ENCODE assay signal across 8 cellular contexts in the genomic region with DNA sequence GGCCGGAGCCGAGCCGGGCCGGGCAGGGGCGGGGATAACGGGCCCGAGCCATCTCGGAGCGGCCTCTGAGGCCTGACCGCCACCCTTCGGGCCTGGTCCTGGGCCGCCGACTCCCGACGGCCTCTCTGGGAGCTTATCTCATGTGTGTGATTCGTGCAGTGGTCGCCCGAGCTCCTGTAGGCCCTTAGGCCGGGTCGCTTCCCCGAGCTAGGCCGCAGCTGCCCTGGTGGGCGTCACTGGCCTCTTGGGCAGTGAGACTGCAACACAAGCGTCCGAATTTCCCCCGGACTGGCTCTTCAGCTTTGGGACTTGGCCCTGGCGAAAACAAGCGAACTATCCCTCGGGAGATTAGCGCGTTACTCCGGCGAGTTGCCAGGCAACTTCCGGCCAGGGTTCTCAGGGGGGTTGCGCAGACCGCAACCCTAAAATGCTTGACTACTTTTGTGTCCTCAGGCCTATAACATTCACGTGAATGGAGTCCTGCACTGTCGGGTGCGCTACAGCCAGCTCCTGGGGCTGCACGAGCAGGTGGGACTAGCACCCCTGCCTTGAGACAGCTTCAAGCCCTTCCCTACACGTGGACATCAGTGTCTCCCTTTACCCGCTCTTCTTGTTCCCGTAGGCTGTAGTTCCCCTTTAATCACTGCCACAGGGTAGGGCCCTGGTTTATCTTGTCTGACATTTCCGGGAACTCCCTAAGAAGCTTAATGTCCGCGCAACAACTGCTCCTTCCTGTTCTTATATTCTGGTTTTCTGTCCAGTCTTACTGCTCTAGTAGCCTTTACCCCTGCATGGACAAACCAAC. TPM values are rescaled to one million over a fixed set of nuclear protein-coding genes. Genes with fewer than 3 reads are reported as not detected.
DNase-seq lines count a peak whose midpoint lies in the region; ATAC-seq, FAIRE-seq and TF ChIP-seq lines count a peak whose summit lies in the region.

No MANE protein-coding gene starts in this region.

- peak overlapping the region; percentile 90 for H3K4me2 ChIP-seq in keratinocyte (ENCODE audit: control insufficient read depth, extremely low read depth, insufficient read depth, low read depth, low read length)

- peak overlapping the region; percentile 93 for H3K9ac ChIP-seq in keratinocyte (ENCODE audit: control insufficient read depth, extremely low read depth, insufficient read depth, low read length)

- peak overlapping the region; percentile 72 to 86 for H3K4me3 ChIP-seq in CD4-positive, alpha-beta memory T cell (ENCODE audit: low read length in 2 of 2)
- peak overlapping the region; percentile 99 for H3K4me3 ChIP-seq in brain microvascular endothelial cell (ENCODE audit: low read depth, low read length)
- peak overlapping the region; percentile 84 to 94 (median 92) for H3K4me3 ChIP-seq in keratinocyte (ENCODE audit: control insufficient read depth in 2 of 3, extremely low read depth in 1 of 3, insufficient read depth in 2 of 3, low read depth in 1 of 3, low read length in 3 of 3)

- TF ChIP-seq CTCF in brain microvascular endothelial cell (IDR thresholded peaks at IDR 0.05; ENCODE audit: low read depth, low read length, missing control alignments) (no peak), keratinocyte (optimal IDR thresholded peaks at IDR 0.05 in 1 of 3, IDR thresholded peaks at IDR 0.05 in 1 of 3, conservative IDR thresholded peaks at IDR 0.05 in 1 of 3; ENCODE audit: extremely low read depth in 1 of 3, insufficient read depth in 2 of 3, low read length in 3 of 3) (no peak)

- no peak for FAIRE-seq in keratinocyte (lab: Jason Lieb, UNC)

- peaks cover 58% of the 10 kb centered on the region for H3K79me2 ChIP-seq in keratinocyte (ENCODE audit: control insufficient read depth, insufficient read depth, low read length)

- dilution Hi-C loops in keratinocyte (cut with MboI; ENCODE audit: extremely low pct_ligation_motif_present, low sequenced_read_pairs): no loop called here

- in situ Hi-C loops in brain microvascular endothelial cell (cut with HindIII; ENCODE audit: low pct_ligation_motif_present, low sequenced_read_pairs): no loop called here

- ATAC-seq in HG03196 (IDR thresholded peaks at IDR 0.05; ENCODE audit: unreplicated experiment): peak; percentile 24

- H3K27me3 ChIP-seq in CD4-positive, alpha-beta memory T cell (ENCODE audit: insufficient read depth, low read length): no peaks in the 10 kb centered on the region
- no peaks in the 10 kb centered on the region for H3K27me3 ChIP-seq in brain microvascular endothelial cell (replicated peaks)
- H3K27me3 ChIP-seq in keratinocyte (ENCODE audit: control insufficient read depth, extremely low read depth, insufficient read depth, low read length): no peaks in the 10 kb centered on the region

- H3K27me3 Mint-ChIP-seq in CD4-positive, alpha-beta memory T cell: no peaks in the 10 kb centered on the region

- POLR2A ChIA-PET in CD4-positive, alpha-beta memory T cell (lab: Charles Lee; ENCODE audit: partially characterized antibody): interaction anchor here (0.7 to 5.5 kb wide), 16 partner anchors 10 to 303 kb away, joined by 3 to 106 read pairs (median 6); partner anchors contain the start of genes ATRAID, CCDC121, GPN1 and GTF3C2

- no peaks in the 10 kb centered on the region for H3K9me3 ChIP-seq in CD4-positive, alpha-beta memory T cell (ENCODE audit: control insufficient read depth in 1 of 2, low read length in 2 of 2)
- H3K9me3 ChIP-seq in keratinocyte (ENCODE audit: control insufficient read depth, low read depth, low read length): no peaks in the 10 kb centered on the region

- DNase-seq in CD4-positive, alpha-beta memory T cell: peak in 4 of 5 donors; percentile 24 to 53 (median 28)
- DNase-seq in GM19238 (ENCODE audit: insufficient read length, low spot score): peak; percentile 29
- DNase-seq in brain microvascular endothelial cell: peak; percentile 21
- no peak for DNase-seq in keratinocyte (ENCODE audit: low read depth, low spot score)
- DNase-seq in stimulated activated CD4-positive, alpha-beta T cell treated with anti-CD3 and anti-CD28 coated beads, Interleukin-2, amount 100 ng/mL, for 24 hours: peak; percentile 39 to 43
- no peak for DNase-seq in cerebellar nuclear complex (lab: John Stamatoyannopoulos, UW)

- H3K27ac ChIP-seq in CD4-positive, alpha-beta memory T cell (ENCODE audit: low read depth, low read length): peak overlapping the region; percentile 94
- H3K27ac ChIP-seq in brain microvascular endothelial cell (peak overlapping the region; percentile 85), keratinocyte (ENCODE audit: control insufficient read depth, insufficient read depth, low read length) (peak overlapping the region; percentile 85)

- peak overlapping the region; percentile 67 for H2AFZ ChIP-seq in keratinocyte (ENCODE audit: control insufficient read depth, low read length)

- intact Hi-C loops in CD4-positive, alpha-beta memory T cell (cut with micrococcal nuclease): loop anchor here (1.0 to 5.0 kb wide), 11 partner anchors 9 to 311 kb away; partner anchors contain the start of genes ATRAID, GTF3C2, IFT172 and NRBP1

- no peaks in the 10 kb centered on the region for H3K9me3 Mint-ChIP-seq in CD4-positive, alpha-beta memory T cell

- CTCF ChIA-PET in CD4-positive, alpha-beta memory T cell (lab: Charles Lee; ENCODE audit: partially characterized antibody): interaction anchor here (1.5 to 3.3 kb wide), 4 partner anchors 8 to 48 kb away, joined by 4 to 16 read pairs (median 9); partner anchors contain the start of genes GTF3C2, MPV17 and PPM1G

- H3K4me3 Mint-ChIP-seq in CD4-positive, alpha-beta memory T cell: peak overlapping the region; percentile 96 to 100 (median 98)

- peaks cover 38% of the 10 kb centered on the region for H3K4me1 ChIP-seq in CD4-positive, alpha-beta memory T cell (ENCODE audit: insufficient read depth, low read length)
- H3K4me1 ChIP-seq in keratinocyte (ENCODE audit: control insufficient read depth, extremely low read depth, insufficient read depth, low read length): peaks cover 24% of the 10 kb centered on the region

- peak overlapping the region; percentile 89 to 98 (median 98) for H3K27ac Mint-ChIP-seq in CD4-positive, alpha-beta memory T cell

- no peaks in the 10 kb centered on the region for H3K9me1 ChIP-seq in keratinocyte (ENCODE audit: control insufficient read depth, extremely low read depth, insufficient read depth, low read length)

- TF ChIP-seq POLR2A in Raji (IDR thresholded peaks at IDR 0.05; ENCODE audit: insufficient read depth, low read depth, low read length): peak; percentile 62; the same call in 1 of the 2 replicates

- H3K36me3 Mint-ChIP-seq in CD4-positive, alpha-beta memory T cell: peaks cover 38 to 72% of the 10 kb centered on the region in 2 donors

- H3K36me3 ChIP-seq in CD4-positive, alpha-beta memory T cell (ENCODE audit: insufficient read depth, low read length): peaks cover 56% of the 10 kb centered on the region
- H3K36me3 ChIP-seq in brain microvascular endothelial cell (replicated peaks) (peaks cover 59% of the 10 kb centered on the region), keratinocyte (ENCODE audit: control insufficient read depth in 2 of 2, extremely low read depth in 1 of 2, insufficient read depth in 2 of 2, low read length in 2 of 2) (peaks cover 31 to 51% of the 10 kb centered on the region in 2 experiments)

- peaks cover 28 to 58% (median 41%) of the 10 kb centered on the region in 4 donors for H3K4me1 Mint-ChIP-seq in CD4-positive, alpha-beta memory T cell

- peaks cover 2% of the 10 kb centered on the region for H4K20me1 ChIP-seq in keratinocyte (ENCODE audit: control insufficient read depth, extremely low read depth, insufficient read depth, low read length)

RNA-seq across cellular contexts. Expression of gene SNX17, which starts 0.6 kb away (rescaled TPM):
- total RNA-seq in CD4-positive, alpha-beta memory T cell: 100 to 1,000 TPM; 122 to 130 TPM
- 100 to 1,000 TPM; 178 to 304 TPM for polyA plus RNA-seq in CD4-positive, alpha-beta memory T cell
- polyA plus RNA-seq in keratinocyte: 79.4 to 101 TPM (median 83.3 TPM) in 3 replicates
- 20.1 TPM for polyA plus RNA-seq in keratinocyte (2011; ENCODE audit: low read depth)
- 69.2 and 86.4 TPM in 2 replicates for polyA plus RNA-seq in keratinocyte (2011; cell fraction: cytosol; rRNA removed)
- polyA plus RNA-seq in keratinocyte (2011; cell fraction: nucleus; rRNA removed): 79.1 and 81.2 TPM in 2 replicates
- 43.6 and 90.3 TPM in 2 replicates for polyA plus RNA-seq in keratinocyte (2012; ENCODE audit: low replicate concordance)
- polyA minus RNA-seq in keratinocyte: 79.1 to 86.3 TPM (median 84.0 TPM) in 3 replicates
- polyA minus RNA-seq in keratinocyte (2011; cell fraction: cytosol; rRNA and poly(A)+ RNA removed): 106 TPM
- polyA minus RNA-seq in keratinocyte (2011; cell fraction: nucleus; rRNA and poly(A)+ RNA removed): 30.5 and 33.0 TPM in 2 replicates

RNA-seq across cellular contexts. Expression of gene EIF2B4, which starts 0.9 kb away (rescaled TPM):
- 10 to 100 TPM; 48.4 to 56.0 TPM for total RNA-seq in CD4-positive, alpha-beta memory T cell
- polyA plus RNA-seq in CD4-positive, alpha-beta memory T cell: 10 to 100 TPM; 33.4 to 35.1 TPM
- polyA plus RNA-seq in keratinocyte: 43.1 to 54.9 TPM (median 54.2 TPM) in 3 replicates
- polyA plus RNA-seq in keratinocyte (2011; ENCODE audit: low read depth): 50.5 TPM
- 33.9 and 39.0 TPM in 2 replicates for polyA plus RNA-seq in keratinocyte (2011; cell fraction: cytosol; rRNA removed)
- polyA plus RNA-seq in keratinocyte (2011; cell fraction: nucleus; rRNA removed): 77.4 and 78.1 TPM in 2 replicates
- polyA plus RNA-seq in keratinocyte (2012; ENCODE audit: low replicate concordance): 55.8 and 68.5 TPM in 2 replicates
- polyA minus RNA-seq in keratinocyte: 60.8 to 91.8 TPM (median 70.4 TPM) in 3 replicates
- 23.2 TPM for polyA minus RNA-seq in keratinocyte (2011; cell fraction: cytosol; rRNA and poly(A)+ RNA removed)
- 13.0 and 20.6 TPM in 2 replicates for polyA minus RNA-seq in keratinocyte (2011; cell fraction: nucleus; rRNA and poly(A)+ RNA removed)

RNA-seq across cellular contexts. Expression of gene ZNF513, which starts 9.5 kb away (rescaled TPM):
- total RNA-seq in CD4-positive, alpha-beta memory T cell: 10 to 100 TPM; 17.6 to 20.1 TPM
- 1 to 10 TPM; 3.7 to 6.3 TPM for polyA plus RNA-seq in CD4-positive, alpha-beta memory T cell
- polyA plus RNA-seq in keratinocyte: 8.8 to 14.3 TPM (median 8.9 TPM) in 3 replicates
- polyA plus RNA-seq in keratinocyte (2011; ENCODE audit: low read depth): 4.3 TPM
- 3.5 and 8.7 TPM in 2 replicates for polyA plus RNA-seq in keratinocyte (2011; cell fraction: cytosol; rRNA removed)
- polyA plus RNA-seq in keratinocyte (2011; cell fraction: nucleus; rRNA removed): 24.3 and 30.8 TPM in 2 replicates
- polyA plus RNA-seq in keratinocyte (2012; ENCODE audit: low replicate concordance): 8.9 and 9.5 TPM in 2 replicates
- 3.8 to 11.4 TPM (median 4.2 TPM) in 3 replicates for polyA minus RNA-seq in keratinocyte
- 12.9 TPM for polyA minus RNA-seq in keratinocyte (2011; cell fraction: cytosol; rRNA and poly(A)+ RNA removed)
- 5.7 and 6.2 TPM in 2 replicates for polyA minus RNA-seq in keratinocyte (2011; cell fraction: nucleus; rRNA and poly(A)+ RNA removed)

RNA-seq across cellular contexts. Expression of gene GTF3C2, which starts 14.5 kb away (rescaled TPM):
- total RNA-seq in CD4-positive, alpha-beta memory T cell: 10 to 100 TPM; 82.9 to 90.8 TPM
- 10 to 100 TPM; 37.7 to 51.8 TPM for polyA plus RNA-seq in CD4-positive, alpha-beta memory T cell
- 44.7 to 53.4 TPM (median 51.3 TPM) in 3 replicates for polyA plus RNA-seq in keratinocyte
- 25.0 TPM for polyA plus RNA-seq in keratinocyte (2011; ENCODE audit: low read depth)
- 34.4 and 43.6 TPM in 2 replicates for polyA plus RNA-seq in keratinocyte (2011; cell fraction: cytosol; rRNA removed)
- polyA plus RNA-seq in keratinocyte (2011; cell fraction: nucleus; rRNA removed): 93.6 and 94.0 TPM in 2 replicates
- 40.5 and 46.6 TPM in 2 replicates for polyA plus RNA-seq in keratinocyte (2012; ENCODE audit: low replicate concordance)
- polyA minus RNA-seq in keratinocyte: 50.2 to 69.2 TPM (median 57.6 TPM) in 3 replicates
- 46.2 TPM for polyA minus RNA-seq in keratinocyte (2011; cell fraction: cytosol; rRNA and poly(A)+ RNA removed)
- polyA minus RNA-seq in keratinocyte (2011; cell fraction: nucleus; rRNA and poly(A)+ RNA removed): 38.5 and 50.4 TPM in 2 replicates

RNA-seq across cellular contexts. Expression of gene PPM1G, which starts 38.4 kb away (rescaled TPM):
- total RNA-seq in CD4-positive, alpha-beta memory T cell: 10 to 100 TPM; 53.8 to 56.1 TPM
- 10 to 100 TPM; 76.7 to 99.4 TPM for polyA plus RNA-seq in CD4-positive, alpha-beta memory T cell
- 31.8 to 86.8 TPM (median 55.5 TPM) in 3 replicates for polyA plus RNA-seq in keratinocyte
- polyA plus RNA-seq in keratinocyte (2011; ENCODE audit: low read depth): 54.9 TPM
- 44.3 and 56.2 TPM in 2 replicates for polyA plus RNA-seq in keratinocyte (2011; cell fraction: cytosol; rRNA removed)
- 50.1 and 50.4 TPM in 2 replicates for polyA plus RNA-seq in keratinocyte (2011; cell fraction: nucleus; rRNA removed)
- 56.2 and 101 TPM in 2 replicates for polyA plus RNA-seq in keratinocyte (2012; ENCODE audit: low replicate concordance)
- polyA minus RNA-seq in keratinocyte: 36.7 to 58.7 TPM (median 46.5 TPM) in 3 replicates
- polyA minus RNA-seq in keratinocyte (2011; cell fraction: cytosol; rRNA and poly(A)+ RNA removed): 52.4 TPM
- 16.7 and 24.4 TPM in 2 replicates for polyA minus RNA-seq in keratinocyte (2011; cell fraction: nucleus; rRNA and poly(A)+ RNA removed)

Comparison
In these comparisons a context has a peak if more than half of its experiments do, and no peak if none do; other contexts are left out.
1. DNase-seq: peak in CD4-positive, alpha-beta memory T cell (4 of 5), GM19238 (single experiment), brain microvascular endothelial cell (single experiment) and stimulated activated CD4-positive, alpha-beta T cell treated with anti-CD3 and anti-CD28 coated beads, Interleukin-2, amount 100 ng/mL, for 24 hours (2 of 2); none in keratinocyte (single experiment) and cerebellar nuclear complex (0 of 2).
2. Peak in every context shown above with its lines, with median percentiles within 50 percentile points of each other: H3K27ac ChIP-seq and H3K4me3 ChIP-seq.